Comparison of ENCODE assay signal across 8 cellular contexts in the genomic region with DNA sequence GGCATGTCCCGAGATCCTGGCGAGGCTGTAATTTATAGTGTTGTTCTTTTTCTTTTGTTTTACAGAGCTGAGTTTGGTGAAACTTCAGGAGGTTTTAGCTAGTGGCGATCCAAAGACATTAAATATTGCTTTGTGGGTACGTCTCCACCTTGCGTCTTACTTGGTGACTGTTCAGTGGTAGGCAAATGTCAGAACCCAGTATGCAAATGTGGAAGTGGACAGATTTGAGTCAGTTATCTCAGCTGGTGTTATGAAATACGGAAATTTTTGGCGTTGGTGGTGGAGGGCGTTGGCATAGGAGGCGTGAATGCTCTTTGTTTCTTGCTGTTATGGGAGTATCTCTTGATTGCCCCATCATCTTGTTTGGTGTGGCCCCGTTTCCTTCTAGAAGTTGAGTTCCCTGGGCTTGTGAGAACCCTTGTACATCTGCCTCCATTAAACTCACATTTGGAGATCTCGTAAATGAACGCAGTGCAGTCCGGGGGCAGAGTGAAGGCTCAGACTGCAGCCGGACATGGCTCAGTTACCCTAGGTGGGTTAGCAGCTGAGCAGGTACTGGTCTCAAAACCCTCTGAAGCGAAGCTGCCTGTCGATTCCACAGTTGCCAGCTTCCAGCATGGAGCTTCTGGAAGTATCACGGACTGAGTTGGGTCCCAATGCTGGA. TPM values are rescaled to one million over a fixed set of nuclear protein-coding genes. Genes with fewer than 3 reads are reported as not detected.
DNase-seq lines count a peak whose midpoint lies in the region; ATAC-seq and TF ChIP-seq lines count a peak whose summit lies in the region.

No MANE protein-coding gene starts in this region.

- H3K4me3 Mint-ChIP-seq in immature natural killer cell (peak overlapping the region; percentile 22 to 82 (median 75)), HFFc6 (no peak overlapping the region)

- peak overlapping the region; percentile 89 to 100 (median 96) for H3K27ac Mint-ChIP-seq in immature natural killer cell
- no peak overlapping the region for H3K27ac Mint-ChIP-seq in HFFc6

- TF ChIP-seq CTCF in Panc1 (IDR thresholded peaks at IDR 0.05) (no peak), HFFc6 (IDR thresholded peaks at IDR 0.05) (no peak)

- no peak overlapping the region for H3K18ac ChIP-seq in mesenchymal stem cell (ENCODE audit: low read depth in 1 of 2, low read length in 2 of 2)

- no peak overlapping the region for H3K23ac ChIP-seq in mesenchymal stem cell (ENCODE audit: low read length in 2 of 2)

- H2BK12ac ChIP-seq in mesenchymal stem cell (ENCODE audit: low read length in 2 of 2) = no peak overlapping the region

- no peak overlapping the region for H4K91ac ChIP-seq in mesenchymal stem cell (ENCODE audit: low read length)

- no peaks in the 10 kb centered on the region for H3K27me3 ChIP-seq in Panc1 (ENCODE audit: control insufficient read depth, insufficient read depth, low read length)
- H3K27me3 ChIP-seq in mesenchymal stem cell (ENCODE audit: control insufficient read depth in 1 of 2, insufficient read depth in 1 of 2, low read length in 2 of 2) = no peaks in the 10 kb centered on the region

- H3K9me3 Mint-ChIP-seq in immature natural killer cell (no peaks in the 10 kb centered on the region), HFFc6 (no peaks in the 10 kb centered on the region)

- intact Hi-C loops in Panc1 (cut with micrococcal nuclease; ENCODE audit: unreplicated experiment) = no loop called here

- H3K36me3 ChIP-seq in Panc1 (ENCODE audit: control insufficient read depth, insufficient read depth, low read length) (no peaks in the 10 kb centered on the region), mesenchymal stem cell (ENCODE audit: control insufficient read depth in 1 of 2, insufficient read depth in 2 of 2, low read depth in 1 of 2, low read length in 2 of 2) (peaks cover 0 to 13% of the 10 kb centered on the region in 2 experiments)

- H3K27me3 Mint-ChIP-seq in immature natural killer cell (ENCODE audit: low read depth in 3 of 3) (peaks cover 2 to 13% (median 4%) of the 10 kb centered on the region in 3 donors), HFFc6 (ENCODE audit: insufficient read depth) (peaks cover 2% of the 10 kb centered on the region)

- peaks cover 0 to 4% (median 4%) of the 10 kb centered on the region in 3 donors for H3K36me3 Mint-ChIP-seq in immature natural killer cell
- H3K36me3 Mint-ChIP-seq in HFFc6 (ENCODE audit: low read depth) = peaks cover 1% of the 10 kb centered on the region; the same call in 1 of the 2 replicates

- peak; percentile 73 for ATAC-seq in GM18861 (IDR thresholded peaks at IDR 0.05; ENCODE audit: unreplicated experiment)
- peak; percentile 74 for ATAC-seq in HG02763 (IDR thresholded peaks at IDR 0.05; ENCODE audit: unreplicated experiment)
- no peak for ATAC-seq in Panc1

- no peak overlapping the region for H3K14ac ChIP-seq in mesenchymal stem cell (ENCODE audit: low read length in 2 of 2)

- 97% methylated on average over 17 of the region's 17 CpGs for WGBS in mesenchymal stem cell

- H2BK5ac ChIP-seq in mesenchymal stem cell (ENCODE audit: low read depth, low read length, poor library complexity, severe bottlenecking) = no peak overlapping the region

- no peak overlapping the region for H2BK120ac ChIP-seq in mesenchymal stem cell (ENCODE audit: low read depth, low read length)

- peaks cover 30% of the 10 kb centered on the region for H3K4me1 ChIP-seq in Panc1 (ENCODE audit: control insufficient read depth, insufficient read depth, low read length)
- peaks cover 46% of the 10 kb centered on the region for H3K4me1 ChIP-seq in mesenchymal stem cell (ENCODE audit: control insufficient read depth, insufficient read depth, low read depth, low read length)

- no peak overlapping the region for H2BK15ac ChIP-seq in mesenchymal stem cell (ENCODE audit: low read depth, poor library complexity, severe bottlenecking)

- in situ Hi-C loops in Panc1 (cut with HindIII; ENCODE audit: low pct_unique_long_range_greater_than_20kb, low sequenced_read_pairs) = no loop called here

- H3K4me3 ChIP-seq in Panc1 (ENCODE audit: low read depth in 2 of 2, low read length in 2 of 2) = no peak overlapping the region
- H3K4me3 ChIP-seq in mesenchymal stem cell (ENCODE audit: insufficient read depth in 1 of 2, low read depth in 1 of 2, low read length in 2 of 2) = no peak overlapping the region

- H2AK5ac ChIP-seq in mesenchymal stem cell (ENCODE audit: low read length, severe bottlenecking) = no peak overlapping the region

- peaks cover 78 to 94% of the 10 kb centered on the region in 2 donors for H3K4me1 Mint-ChIP-seq in immature natural killer cell
- H3K4me1 Mint-ChIP-seq in HFFc6 (ENCODE audit: low read depth) = peaks cover 42% of the 10 kb centered on the region

- DNase-seq in Panc1 (ENCODE audit: low read depth, low spot score) (no peak), immature natural killer cell (peak; percentile 67 to 82 (median 68)), mesenchymal stem cell (no peak), islet precursor cell (no peak), anterior cingulate cortex (lab: John Stamatoyannopoulos, UW) (no peak), HFFc6 (no peak)

- H2AFZ ChIP-seq in mesenchymal stem cell (ENCODE audit: low read depth, low read length) = no peak overlapping the region

- H4K8ac ChIP-seq in mesenchymal stem cell (ENCODE audit: low read length) = no peak overlapping the region

- H3K27ac ChIP-seq in Panc1 (ENCODE audit: low read length) = no peak overlapping the region
- H3K27ac ChIP-seq in mesenchymal stem cell (ENCODE audit: low read length, poor library complexity, severe bottlenecking) = no peak overlapping the region

- H3K79me1 ChIP-seq in mesenchymal stem cell (replicated peaks; ENCODE audit: low read length, poor library complexity, severe bottlenecking) = no peaks in the 10 kb centered on the region

- H3K9me3 ChIP-seq in Panc1 (ENCODE audit: control insufficient read depth, insufficient read depth, low read depth, low read length) = no peaks in the 10 kb centered on the region
- no peaks in the 10 kb centered on the region for H3K9me3 ChIP-seq in mesenchymal stem cell (ENCODE audit: control insufficient read depth, low read length)

- H3K4me2 ChIP-seq in mesenchymal stem cell (ENCODE audit: low read length, poor library complexity, severe bottlenecking) = no peak overlapping the region

- H3K9ac ChIP-seq in mesenchymal stem cell (ENCODE audit: low read length) = no peak overlapping the region

- POLR2A ChIA-PET in Panc1 (lab: Charles Lee) = no interaction called here

- H3K4ac ChIP-seq in mesenchymal stem cell (ENCODE audit: low read depth in 1 of 2, low read length in 2 of 2) = no peak overlapping the region

- TSS peak; percentile 8 for BruUV-seq in Panc1 (replicated peaks; lab: Mats Ljungman, UMichigan)

- CTCF ChIA-PET in Panc1 (lab: Charles Lee) = no interaction called here

RNA-seq across cellular contexts. Expression of gene PTPRJ, which starts 39.9 kb away (rescaled TPM):
- 73.6 TPM for total RNA-seq in Panc1 (2021; ENCODE audit: unreplicated experiment)
- polyA plus RNA-seq in Panc1 (2012; ENCODE audit: insufficient read length) = 22.0 TPM
- polyA plus RNA-seq in immature natural killer cell = 10 to 100 TPM; 10.0 to 19.0 (median 18.0) TPM
- 17.1 TPM for polyA plus RNA-seq in mesenchymal stem cell (2013, experiment 1 of 2)
- polyA plus RNA-seq in mesenchymal stem cell (2013, experiment 2 of 2) = 16.8 TPM
- total RNA-seq in HFFc6 (2021; fragmentation: NEBNext Ultra II Directional; extraction: Animal tissue kit (Norgen Biotek cat#: 25700)) = 10 to 100 TPM; 15.7 to 20.8 (median 19.2) TPM

Comparison
In these comparisons a context has a peak if more than half of its experiments do, and no peak if none do; other contexts are left out.
1. DNase-seq: peak in immature natural killer cell (3 of 3); none in Panc1 (single experiment), mesenchymal stem cell (single experiment), islet precursor cell (single experiment), anterior cingulate cortex (0 of 58) and HFFc6 (single experiment).